Comparison of ENCODE assay signal across 16 cellular contexts in genomic region chr17:59719526-59719925, GRCh38.
"Had no signal": no experiment of that assay in that cellular context is flagged by ENCODE, and none has a peak within 500 bp of the region (broad histone marks: within the 10 kb centered on the region; RNA-seq: fewer than 3 reads in every experiment).

No MANE protein-coding gene starts in this region.

- H3K4me3 ChIP-seq: ascending aorta, heart right ventricle, lung, neural progenitor cell, ovary, stomach, thyroid gland had no signal

- H3K27ac ChIP-seq: ascending aorta, foreskin keratinocyte, heart right ventricle, neural progenitor cell, ovary, stomach, thyroid gland had no signal

- ATAC-seq: activated CD8-positive, alpha-beta memory T cell treated with anti-CD3 and anti-CD28 coated beads, Interleukin-2, amount 10 ng/mL, durations not matched to agents 7 days and 5 days; activated naive CD8-positive, alpha-beta T cell treated with anti-CD3 and anti-CD28 coated beads, Interleukin-2, amount 50 U/mL, for 24 hours; foreskin keratinocyte; heart right ventricle had no signal

- H3K9me3 ChIP-seq: ascending aorta, heart right ventricle, ovary, stomach, thyroid gland had no signal

- H3K4me1 ChIP-seq: foreskin keratinocyte, neural progenitor cell, thyroid gland had no signal

- DNase-seq: activated CD4-positive, alpha-beta T cell treated with anti-CD3 and anti-CD28 coated beads, Interleukin-2, amount 50 U/mL, for 48 hours; activated CD4-positive, CD25-positive, alpha-beta regulatory T cell treated with anti-CD3 and anti-CD28 coated beads, Interleukin-2, amount 50 U/mL, for 72 hours; activated CD8-positive, alpha-beta memory T cell treated with anti-CD3 and anti-CD28 coated beads, Interleukin-2, amount 10 ng/mL, durations not matched to agents 7 days and 5 days; activated naive CD4-positive, alpha-beta T cell treated with anti-CD3 and anti-CD28 coated beads for 36 hours; activated naive CD8-positive, alpha-beta T cell treated with anti-CD3 and anti-CD28 coated beads, Interleukin-2, amount 50 U/mL, for 24 hours; activated T-cell treated with anti-CD3 and anti-CD28 coated beads, Interleukin-2, amount 50 U/mL, for 1 hour; foreskin keratinocyte; heart right ventricle; ovary; stimulated activated CD4-positive, alpha-beta T cell treated with anti-CD3 and anti-CD28 coated beads, Interleukin-12 subunit alpha, Interleukin-12 subunit beta, amount 100 ng/mL, for 4 hours; stimulated activated CD4-positive, alpha-beta T cell treated with anti-CD3 and anti-CD28 coated beads, Interleukin-2, amount 100 ng/mL, for 24 hours; stomach; thyroid gland had no signal

- H3K36me3 ChIP-seq: ascending aorta, neural progenitor cell, ovary, stomach, thyroid gland had no signal

- H3K27me3 ChIP-seq: ascending aorta, foreskin keratinocyte, heart right ventricle, neural progenitor cell, ovary, stomach, thyroid gland had no signal
